Comparison of ENCODE assay signal across 8 cellular contexts in genomic region chr5:180825768-180826525, GRCh38. TPM values are rescaled to one million over a fixed set of nuclear protein-coding genes. Genes with fewer than 3 reads are reported as not detected.
A peak's percentile ranks its signal among the peaks of the same experiment; 100 is the strongest.
DNase-seq lines count a peak whose midpoint lies in the region; ATAC-seq and TF ChIP-seq lines count a peak whose summit lies in the region.

No MANE protein-coding gene starts in this region.

- no peak overlapping the region for H3K4me3 ChIP-seq in Peyer's patch

- peaks cover 0 to 30% (median 8%) of the 10 kb centered on the region in 4 donors for H3K4me1 ChIP-seq in Peyer's patch

- TF ChIP-seq CTCF in Peyer's patch (IDR thresholded peaks at IDR 0.05) = no peak

- ATAC-seq in sciatic nerve (peak; percentile 61), HG03095 (IDR thresholded peaks at IDR 0.05; ENCODE audit: unreplicated experiment) (no peak), GM19455 (IDR thresholded peaks at IDR 0.05; ENCODE audit: unreplicated experiment) (no peak), HG03280 (IDR thresholded peaks at IDR 0.05; ENCODE audit: unreplicated experiment) (no peak)

- H3K27ac ChIP-seq in Peyer's patch = peak overlapping the region in 3 of 4 donors; percentile 12 to 80 (median 14)

- in situ Hi-C loops in Caki2 (cut with HindIII; ENCODE audit: low pct_unique_long_range_greater_than_20kb, low sequenced_read_pairs) = no loop called here

- H3K9me3 ChIP-seq in Peyer's patch = no peaks in the 10 kb centered on the region

- no peaks in the 10 kb centered on the region for H3K27me3 ChIP-seq in Peyer's patch

- no peak for TF ChIP-seq POLR2A in Peyer's patch (IDR thresholded peaks at IDR 0.05)

- intact Hi-C loops in sciatic nerve (cut with DNase I) = no loop called here

- peaks cover 0 to 5% (median 0%) of the 10 kb centered on the region in 3 donors for H3K36me3 ChIP-seq in Peyer's patch

- DNase-seq in Caki2 (ENCODE audit: low read depth) (peak; percentile 92), Peyer's patch (peak in 1 of 3 donors; percentile 89), fibroblast of peridontal ligament (ENCODE audit: extremely low read depth) (peak; percentile 76), sciatic nerve (ENCODE audit: low spot score) (no peak), OCI-M2 (lab: John Stamatoyannopoulos, UW; ENCODE audit: unreplicated experiment) (no peak)

RNA-seq across cellular contexts. Expression of gene MGAT1, which starts 23.3 kb away (rescaled TPM):
- total RNA-seq in Caki2 (2014; rRNA removed; shearing (Covaris generic); ENCODE audit: low replicate concordance) = 155 and 157 TPM in 2 replicates
- 100 to 1,000 TPM; 102 to 155 (median 144) TPM for total RNA-seq in Peyer's patch
- total RNA-seq in sciatic nerve = 131 TPM

RNA-seq across cellular contexts. Expression of gene ZFP62, which starts 35.1 kb away (rescaled TPM):
- 6.7 and 9.8 TPM in 2 replicates for total RNA-seq in Caki2 (2014; rRNA removed; shearing (Covaris generic); ENCODE audit: low replicate concordance)
- total RNA-seq in Peyer's patch (10 to 100 TPM; 22.4 to 45.8 (median 36.4) TPM), sciatic nerve (29.9 TPM)

Comparison
In these comparisons a context has a peak if more than half of its experiments do, and no peak if none do; other contexts are left out.
1. DNase-seq: peak in Caki2 (single experiment) and fibroblast of peridontal ligament (single experiment); none in sciatic nerve (single experiment) and OCI-M2 (single experiment).